In the genomic region with DNA sequence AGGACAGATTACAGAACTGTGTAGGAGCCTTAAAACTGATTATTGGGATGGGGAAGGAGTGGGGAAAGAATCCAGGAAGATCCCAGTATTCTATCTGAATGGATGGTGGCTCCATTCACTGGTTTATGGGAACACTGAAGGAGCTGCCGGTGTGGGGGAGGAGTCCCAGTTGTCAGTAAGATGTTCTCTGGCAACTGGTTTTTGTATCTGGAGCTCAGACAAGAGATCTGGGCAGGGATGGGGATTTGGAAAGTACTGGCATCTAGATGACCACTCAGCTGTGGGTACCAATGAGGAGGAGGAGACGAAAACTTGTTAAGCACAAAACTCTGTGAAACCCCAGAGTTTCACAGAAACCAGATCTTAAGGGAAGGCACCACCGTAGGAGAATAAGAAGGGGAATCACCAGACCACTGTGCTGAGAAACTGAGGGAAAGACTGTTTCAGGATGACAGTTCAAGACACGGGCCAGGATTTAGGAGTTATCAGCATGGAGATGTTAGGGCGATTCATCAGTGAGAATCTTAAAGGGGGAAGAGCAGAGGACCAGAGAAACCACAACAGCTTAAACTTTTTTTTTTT, we compare ENCODE assay signal across 28 cellular contexts. TPM values are rescaled to one million over a fixed set of nuclear protein-coding genes. Genes with fewer than 3 reads are reported as not detected.
"Had no signal": no experiment of that assay in that cellular context is flagged by ENCODE, and none has a peak within 500 bp of the region (broad histone marks: within the 10 kb centered on the region; RNA-seq: fewer than 3 reads in every experiment).

No MANE protein-coding gene starts in this region.

- H3K27me3 Mint-ChIP-seq: activated B cell treated with CpG ODN at 0.5 μM for 24 hours; activated CD8-positive, alpha-beta memory T cell treated with anti-CD3 and anti-CD28 coated beads, Interleukin-2, amount 10 ng/mL, durations not matched to agents 7 days and 5 days; activated naive CD8-positive, alpha-beta T cell; brain; T-helper 17 cell had no signal

- H3K9me3 Mint-ChIP-seq: activated CD4-positive, alpha-beta T cell treated with anti-CD3 and anti-CD28 coated beads, Interleukin-2, amount 10 ng/mL, durations not matched to agents 24 days and 14 days; activated naive CD4-positive, alpha-beta T cell treated with anti-CD3 and anti-CD28 coated beads for 36 hours; activated T-cell treated with anti-CD3 and anti-CD28 coated beads, Interleukin-2, amount 50 U/mL, for 24 hours; activated T-helper 1 cell treated with anti-CD3 and anti-CD28 coated beads, Interleukin-12 subunit alpha, Interleukin-12 subunit beta, Interleukin-2, Interleukin-4 antibody, amounts not matched to agents 30 ng/mL and 10 ng/mL and 1 ng/mL, durations not matched to agents 14 hours and 24 hours and 36 hours had no signal

- H3K27me3 ChIP-seq: MG63 had no signal

- H3K27ac Mint-ChIP-seq: activated B cell treated with CpG ODN at 0.5 μM for 24 hours; activated CD4-positive, alpha-beta T cell treated with anti-CD3 and anti-CD28 coated beads, Interleukin-2, amount 10 ng/mL, durations not matched to agents 24 days and 14 days; activated CD8-positive, alpha-beta memory T cell treated with anti-CD3 and anti-CD28 coated beads, Interleukin-2, amount 10 ng/mL, durations not matched to agents 7 days and 5 days; activated naive CD4-positive, alpha-beta T cell treated with anti-CD3 and anti-CD28 coated beads for 36 hours; activated naive CD8-positive, alpha-beta T cell; activated T-cell treated with anti-CD3 and anti-CD28 coated beads, Interleukin-2, amount 50 U/mL, for 24 hours; activated T-helper 1 cell treated with anti-CD3 and anti-CD28 coated beads, Interleukin-12 subunit alpha, Interleukin-12 subunit beta, Interleukin-2, Interleukin-4 antibody, amounts not matched to agents 30 ng/mL and 10 ng/mL and 1 ng/mL, durations not matched to agents 14 hours and 24 hours and 36 hours; T-helper 17 cell had no signal

- H3K4me3 Mint-ChIP-seq: activated B cell treated with CpG ODN at 0.5 μM for 24 hours; activated CD4-positive, alpha-beta T cell treated with anti-CD3 and anti-CD28 coated beads, Interleukin-2, amount 10 ng/mL, durations not matched to agents 24 days and 14 days; activated CD8-positive, alpha-beta memory T cell treated with anti-CD3 and anti-CD28 coated beads, Interleukin-2, amount 10 ng/mL, durations not matched to agents 7 days and 5 days; activated naive CD4-positive, alpha-beta T cell treated with anti-CD3 and anti-CD28 coated beads for 36 hours; activated naive CD8-positive, alpha-beta T cell; activated T-cell treated with anti-CD3 and anti-CD28 coated beads, Interleukin-2, amount 50 U/mL, for 24 hours; activated T-helper 1 cell treated with anti-CD3 and anti-CD28 coated beads, Interleukin-12 subunit alpha, Interleukin-12 subunit beta, Interleukin-2, Interleukin-4 antibody, amounts not matched to agents 30 ng/mL and 10 ng/mL and 1 ng/mL, durations not matched to agents 14 hours and 24 hours and 36 hours; brain; central memory CD8-positive, alpha-beta T cell; T-helper 17 cell had no signal

- DNase-seq: activated B cell treated with CpG ODN at 0.5 μM for 24 hours; activated CD4-positive, alpha-beta T cell treated with anti-CD3 and anti-CD28 coated beads for 1 hour; activated CD4-positive, alpha-beta T cell treated with anti-CD3 and anti-CD28 coated beads, Interleukin-2, amount 10 ng/mL, durations not matched to agents 24 days and 14 days; activated CD4-positive, alpha-beta T cell treated with anti-CD3 and anti-CD28 coated beads, Interleukin-2, amount 50 U/mL, for 48 hours; activated CD8-positive, alpha-beta memory T cell treated with anti-CD3 and anti-CD28 coated beads, Interleukin-2, amount 10 ng/mL, durations not matched to agents 7 days and 5 days; activated effector memory CD4-positive, alpha-beta T cell treated with anti-CD3 and anti-CD28 coated beads, Interleukin-2, amount 50 U/mL, for 16 hours; activated naive CD4-positive, alpha-beta T cell treated with anti-CD3 and anti-CD28 coated beads for 36 hours; activated T-cell treated with anti-CD3 and anti-CD28 coated beads, Interleukin-2, amount 50 U/mL, for 24 hours; amygdala; MG63; MV-4-11; NCI-H1092 treated with DMSO at 0.1 percent for 48 hours; NCI-H1417 treated with DMSO at 0.1 percent for 48 hours; NCI-H1694; NCI-H2029; NCI-H2107; NCI-H2171 treated with DMSO at 0.1 percent for 48 hours; NCI-H226; NCI-H510A; NCI-H526 treated with DMSO at 0.1 percent for 48 hours; NCI-H82; SHP77 treated with DMSO at 0.1 percent for 48 hours; T-helper 17 cell; T-helper 9 cell had no signal

- H3K4me1 Mint-ChIP-seq: activated B cell treated with CpG ODN at 0.5 μM for 24 hours; activated CD8-positive, alpha-beta memory T cell treated with anti-CD3 and anti-CD28 coated beads, Interleukin-2, amount 10 ng/mL, durations not matched to agents 7 days and 5 days; central memory CD8-positive, alpha-beta T cell; T-helper 17 cell had no signal

- H3K36me3 Mint-ChIP-seq: activated CD8-positive, alpha-beta memory T cell treated with anti-CD3 and anti-CD28 coated beads, Interleukin-2, amount 10 ng/mL, durations not matched to agents 7 days and 5 days; activated naive CD8-positive, alpha-beta T cell had no signal

- ATAC-seq: activated CD8-positive, alpha-beta memory T cell treated with anti-CD3 and anti-CD28 coated beads, Interleukin-2, amount 10 ng/mL, durations not matched to agents 7 days and 5 days; T-helper 17 cell had no signal

- H3K4me3 ChIP-seq: MG63 had no signal

RNA-seq across cellular contexts. Expression of a gene that starts 28.1 kb away (rescaled TPM):
- total RNA-seq: activated B cell treated with CpG ODN at 0.5 μM for 24 hours; activated CD8-positive, alpha-beta memory T cell treated with anti-CD3 and anti-CD28 coated beads, Interleukin-2, amount 10 ng/mL, durations not matched to agents 7 days and 5 days had no signal
